Comparison of ENCODE assay signal across 1 cellular context in genomic region chr20:56762829-56763228, GRCh38.
TF ChIP-seq lines count a peak whose summit lies in the region.

No MANE protein-coding gene starts in this region.

TF ChIP-seq in GM23338, 12 proteins besides CTCF, POLR2A, EP300 and RAD21 (continued from another document):
- no peak for TF ChIP-seq NANOG (IDR thresholded peaks at IDR 0.05; ENCODE audit: borderline replicate concordance)
- no peak for TF ChIP-seq ZNF331 (CRISPR knock-in tag; IDR thresholded peaks at IDR 0.05; ENCODE audit: low read depth)
- no peak for TF ChIP-seq STAT1 (IDR thresholded peaks at IDR 0.05; ENCODE audit: unreplicated experiment)
- TF ChIP-seq CREB1 (CRISPR knock-in tag; IDR thresholded peaks at IDR 0.05; ENCODE audit: low read depth) = no peak
- no peak for TF ChIP-seq EZH2phosphoT487 (IDR thresholded peaks at IDR 0.05; ENCODE audit: unreplicated experiment)
- no peak for TF ChIP-seq ZNF462 (CRISPR knock-in tag; IDR thresholded peaks at IDR 0.05)
TF ChIP-seq in GM23338: peak in this region for 0.
